ENCODE assay signal across 16 cellular contexts in the genomic region with DNA sequence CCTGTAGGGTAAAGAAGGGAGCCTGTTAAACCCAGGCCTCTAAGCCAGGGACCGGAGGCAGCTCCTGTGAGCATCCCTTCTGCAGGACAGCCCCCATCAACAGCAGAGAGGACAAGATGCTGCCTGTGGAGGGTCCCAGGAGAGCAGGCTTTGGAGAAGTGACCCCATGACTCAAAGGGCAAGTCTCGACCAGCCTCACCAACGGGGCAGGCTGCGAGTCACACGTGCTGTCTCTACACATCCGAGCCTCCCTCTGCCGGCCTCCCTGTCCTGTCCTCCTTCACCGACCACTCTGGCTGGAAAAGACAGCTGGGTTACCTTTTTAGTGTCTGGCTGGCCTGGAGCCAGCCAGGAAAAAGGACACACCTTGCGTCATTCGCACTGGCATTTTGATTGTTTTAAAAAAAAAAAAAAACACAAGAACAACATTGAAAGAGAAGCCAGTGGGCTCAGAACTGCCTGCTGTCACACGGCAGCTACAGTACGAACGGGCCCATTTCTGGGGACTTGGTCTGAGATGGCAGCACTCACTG.
A peak's percentile ranks its signal among the peaks of the same experiment; 100 is the strongest.
DNase-seq lines count a peak whose midpoint lies in the region; ATAC-seq and TF ChIP-seq lines count a peak whose summit lies in the region.
"Had no signal": no experiment of that assay in that cellular context is flagged by ENCODE, and none has a peak within 500 bp of the region (broad histone marks: within the 10 kb centered on the region; RNA-seq: fewer than 3 reads in every experiment).

No MANE protein-coding gene starts in this region.

- H3K4me3 Mint-ChIP-seq in activated CD8-positive, alpha-beta T cell treated with anti-CD3 and anti-CD28 coated beads, Interleukin-2, amount 10 ng/mL, durations not matched to agents 7 days and 5 days, result no peak overlapping the region
- H3K4me3 Mint-ChIP-seq: B cell; CD8-positive, alpha-beta memory T cell had no signal

- POLR2A ChIA-PET in activated CD8-positive, alpha-beta T cell treated with anti-CD3 and anti-CD28 coated beads, Interleukin-2, amount 10 ng/mL, durations not matched to agents 7 days and 5 days (lab: Charles Lee), result no interaction called here

- DNase-seq in MV-4-11 (lab: John Stamatoyannopoulos, UW) (peak; percentile 31), fibroblast of pulmonary artery (ENCODE audit: low read depth) (peak; percentile 16), posterior vena cava (ENCODE audit: low spot score) (peak; percentile 78), Kasumi-1 (lab: John Stamatoyannopoulos, UW) (no peak), EL (no peak)
- DNase-seq in activated CD8-positive, alpha-beta T cell treated with anti-CD3 and anti-CD28 coated beads, Interleukin-2, amount 10 ng/mL, durations not matched to agents 7 days and 5 days, result no peak
- no peak for DNase-seq in stimulated activated naive CD8-positive, alpha-beta T cell treated with anti-CD3 and anti-CD28 coated beads, Interleukin-15, Interleukin-2, amounts not matched to agents 100 U/mL and 50 U/mL, for 24 hours
- DNase-seq: ACHN; CD8-positive, alpha-beta memory T cell; DMS 273 treated with DMSO at 0.1 percent for 48 hours; NCI-H1048; NCI-H446 had no signal

- H3K36me3 ChIP-seq in BLaER1 treated with 17β-estradiol and CSF1 and Interleukin-3, amounts not matched to agents 10 nM and 100 nM, result peaks cover 24 to 98% (median 75%) of the 10 kb centered on the region in 11 experiments

- CTCF ChIA-PET in activated CD8-positive, alpha-beta T cell treated with anti-CD3 and anti-CD28 coated beads, Interleukin-2, amount 10 ng/mL, durations not matched to agents 7 days and 5 days (lab: Charles Lee), result no interaction called here

- no peaks in the 10 kb centered on the region for H3K27me3 Mint-ChIP-seq in activated CD8-positive, alpha-beta T cell treated with anti-CD3 and anti-CD28 coated beads, Interleukin-2, amount 10 ng/mL, durations not matched to agents 7 days and 5 days (ENCODE audit: low read depth)
- H3K27me3 Mint-ChIP-seq: B cell; CD8-positive, alpha-beta memory T cell had no signal

- H3K9me3 ChIP-seq in BLaER1 treated with 17β-estradiol and CSF1 and Interleukin-3, amounts not matched to agents 10 nM and 100 nM (replicated peaks in 1 of 11), result no peaks in the 10 kb centered on the region

- no peaks in the 10 kb centered on the region for H3K27me3 ChIP-seq in BLaER1 treated with 17β-estradiol and CSF1 and Interleukin-3, amounts not matched to agents 10 nM and 100 nM

- H3K4me2 ChIP-seq in BLaER1 treated with 17β-estradiol and CSF1 and Interleukin-3, amounts not matched to agents 10 nM and 100 nM, result peak overlapping the region; percentile 11 to 78 (median 52); a peak in 21 of 22 replicates

- H4K20me1 ChIP-seq in BLaER1 treated with 17β-estradiol and CSF1 and Interleukin-3, amounts not matched to agents 10 nM and 100 nM, result peaks cover 10 to 100% (median 97%) of the 10 kb centered on the region in 11 experiments; a peak in 20 of 22 replicates

- H3K4me3 ChIP-seq in BLaER1 treated with 17β-estradiol and CSF1 and Interleukin-3, amounts not matched to agents 10 nM and 100 nM, result no peak overlapping the region
- H3K4me3 ChIP-seq in fibroblast of pulmonary artery (replicated peaks; ENCODE audit: low read depth, low read length), result no peak overlapping the region
- H3K4me3 ChIP-seq: SK-N-MC had no signal

- H3K9ac ChIP-seq in BLaER1 treated with 17β-estradiol and CSF1 and Interleukin-3, amounts not matched to agents 10 nM and 100 nM, result peak overlapping the region in 6 of 11 experiments; percentile 11 to 52 (median 36); a peak in 6 of 22 replicates

- no peaks in the 10 kb centered on the region for H3K36me3 Mint-ChIP-seq in activated CD8-positive, alpha-beta T cell treated with anti-CD3 and anti-CD28 coated beads, Interleukin-2, amount 10 ng/mL, durations not matched to agents 7 days and 5 days (ENCODE audit: low read depth)
- H3K36me3 Mint-ChIP-seq: CD8-positive, alpha-beta memory T cell had no signal

- no peak for TF ChIP-seq CTCF in fibroblast of pulmonary artery (IDR thresholded peaks at IDR 0.05; ENCODE audit: low read length, missing control alignments)

- peak overlapping the region in 8 of 11 experiments; percentile 2 to 57 (median 34); a peak in 10 of 22 replicates for H3K27ac ChIP-seq in BLaER1 treated with 17β-estradiol and CSF1 and Interleukin-3, amounts not matched to agents 10 nM and 100 nM
- H3K27ac ChIP-seq: SK-N-MC had no signal

- H3K27ac Mint-ChIP-seq in activated CD8-positive, alpha-beta T cell treated with anti-CD3 and anti-CD28 coated beads, Interleukin-2, amount 10 ng/mL, durations not matched to agents 7 days and 5 days, result no peak overlapping the region
- H3K27ac Mint-ChIP-seq: B cell had no signal

- no peaks in the 10 kb centered on the region for H3K9me3 Mint-ChIP-seq in activated CD8-positive, alpha-beta T cell treated with anti-CD3 and anti-CD28 coated beads, Interleukin-2, amount 10 ng/mL, durations not matched to agents 7 days and 5 days (ENCODE audit: insufficient read depth)
- H3K9me3 Mint-ChIP-seq: CD8-positive, alpha-beta memory T cell had no signal

- ATAC-seq in activated CD8-positive, alpha-beta T cell treated with anti-CD3 and anti-CD28 coated beads, Interleukin-2, amount 10 ng/mL, durations not matched to agents 7 days and 5 days, result no peak
- no peak for ATAC-seq in stimulated activated naive CD8-positive, alpha-beta T cell treated with anti-CD3 and anti-CD28 coated beads, Interleukin-15, Interleukin-2, amounts not matched to agents 100 U/mL and 50 U/mL, for 24 hours
- ATAC-seq: Right ventricle myocardium inferior had no signal

- H3K4me1 ChIP-seq in BLaER1 treated with 17β-estradiol and CSF1 and Interleukin-3, amounts not matched to agents 10 nM and 100 nM, result peaks cover 66 to 100% (median 95%) of the 10 kb centered on the region in 10 experiments

- H3K4me1 Mint-ChIP-seq in activated CD8-positive, alpha-beta T cell treated with anti-CD3 and anti-CD28 coated beads, Interleukin-2, amount 10 ng/mL, durations not matched to agents 7 days and 5 days (ENCODE audit: low read depth), result no peaks in the 10 kb centered on the region
- H3K4me1 Mint-ChIP-seq: B cell; CD8-positive, alpha-beta memory T cell had no signal

- intact Hi-C loops in posterior vena cava (cut with DNase I), result loop anchor here in 1 of 2 donors (10.0 kb wide), 1 partner anchor 245 kb away; no protein-coding TSS in a partner anchor

Comparison
In these comparisons a context has a peak if more than half of its experiments do, and no peak if none do; other contexts are left out.
1. DNase-seq: peak in MV-4-11 (single experiment), fibroblast of pulmonary artery (single experiment) and posterior vena cava (single experiment); none in activated CD8-positive, alpha-beta T cell treated with anti-CD3 and anti-CD28 coated beads, Interleukin-2, amount 10 ng/mL, durations not matched to agents 7 days and 5 days (single experiment), stimulated activated naive CD8-positive, alpha-beta T cell treated with anti-CD3 and anti-CD28 coated beads, Interleukin-15, Interleukin-2, amounts not matched to agents 100 U/mL and 50 U/mL, for 24 hours (single experiment), Kasumi-1 (0 of 2) and EL (single experiment).